In genomic region chrX:49089553-49089952, GRCh38 we compare ENCODE assay signal across 1 cellular context.
TF ChIP-seq lines count a peak whose summit lies in the region.

No MANE protein-coding gene starts in this region.

TF ChIP-seq in K562, 482 proteins besides CTCF, POLR2A, EP300 and RAD21 (continues in another document):
- TF ChIP-seq BCOR (IDR thresholded peaks at IDR 0.05) (0 out of 2 replicates have a peak, but pooled peaks have one; percentile 11), ZFX (CRISPR knock-in tag; IDR thresholded peaks at IDR 0.05) (no peak), U2AF2 (optimal IDR thresholded peaks at IDR 0.05; ENCODE audit: low read depth, low read length) (no peak), NCOA6 (IDR thresholded peaks at IDR 0.05) (no peak), HNRNPH1 (optimal IDR thresholded peaks at IDR 0.05; ENCODE audit: low read depth, low read length) (no peak), SMARCE1 (IDR thresholded peaks at IDR 0.05) (peak; percentile 55; the same call in 1 of the 2 replicates), PHB2 (IDR thresholded peaks at IDR 0.05; ENCODE audit: low read depth) (no peak), KLF16 (IDR thresholded peaks at IDR 0.05) (no peak), ZNF384 (IDR thresholded peaks at IDR 0.05; ENCODE audit: low read depth, low read length) (peak; percentile 95), MTA2 (IDR thresholded peaks at IDR 0.05; ENCODE audit: low read depth) (no peak), POLR3G (IDR thresholded peaks at IDR 0.05; ENCODE audit: extremely low read depth, insufficient read length, insufficient replicate concordance) (no peak), FOXO4 (CRISPR knock-in tag; IDR thresholded peaks at IDR 0.05) (no peak), CUX1 (CRISPR knock-in tag; IDR thresholded peaks at IDR 0.05) (no peak), ILF3 (IDR thresholded peaks at IDR 0.05; ENCODE audit: borderline replicate concordance) (no peak), KLF13 (tag; IDR thresholded peaks at IDR 0.05; ENCODE audit: borderline replicate concordance, low read depth) (no peak), ZBTB11 (CRISPR knock-in tag; IDR thresholded peaks at IDR 0.05) (no peak), RFX5 (IDR thresholded peaks at IDR 0.05; ENCODE audit: low read depth, low read length) (no peak), NFIX (CRISPR knock-in tag; IDR thresholded peaks at IDR 0.05; ENCODE audit: low read depth) (no peak), CXXC5 (CRISPR knock-in tag; IDR thresholded peaks at IDR 0.05) (no peak), ARID1B (IDR thresholded peaks at IDR 0.05) (no peak), MEF2D (tag; conservative IDR thresholded peaks at IDR 0.05; ENCODE audit: low read depth) (no peak), ZNF696 (CRISPR knock-in tag; conservative IDR thresholded peaks at IDR 0.05) (no peak), HDAC2 (IDR thresholded peaks at IDR 0.05) (no peak), NFE2 (IDR thresholded peaks at IDR 0.05; ENCODE audit: low read depth) (peak; percentile 85), ZC3H4 (CRISPR knock-in tag; IDR thresholded peaks at IDR 0.05; ENCODE audit: borderline replicate concordance) (no peak), ZBTB2 (IDR thresholded peaks at IDR 0.05) (0 out of 2 replicates have a peak, but pooled peaks have one; percentile 22), ZNF184 (CRISPR knock-in tag; IDR thresholded peaks at IDR 0.05) (no peak), MAFK (IDR thresholded peaks at IDR 0.05; ENCODE audit: low read length) (peak; percentile 28; the same call in 1 of the 2 replicates), PREB (CRISPR knock-in tag; IDR thresholded peaks at IDR 0.05) (no peak), ZNF311 (CRISPR knock-in tag; IDR thresholded peaks at IDR 0.05) (no peak), CC2D1A (IDR thresholded peaks at IDR 0.05) (no peak), REST (CRISPR knock-in tag; IDR thresholded peaks at IDR 0.05; ENCODE audit: low read depth) (no peak), HLTF (IDR thresholded peaks at IDR 0.05) (no peak), RBBP5 (IDR thresholded peaks at IDR 0.05; ENCODE audit: borderline replicate concordance, insufficient read depth, low read length, poor library complexity, severe bottlenecking) (no peak), RFX7 (CRISPR knock-in tag; IDR thresholded peaks at IDR 0.05) (no peak), PPARD (CRISPR knock-in tag; IDR thresholded peaks at IDR 0.05) (no peak), C11orf30 (IDR thresholded peaks at IDR 0.05; ENCODE audit: low read depth) (peak; percentile 68; the same call in 1 of the 2 replicates), TSHZ1 (CRISPR knock-in tag; IDR thresholded peaks at IDR 0.05) (no peak), CHAMP1 (IDR thresholded peaks at IDR 0.05) (no peak), MAFG (tag; conservative IDR thresholded peaks at IDR 0.05) (peak; percentile 77), ZEB2 (IDR thresholded peaks at IDR 0.05) (no peak)
